Comparison of ENCODE assay signal across 8 cellular contexts in the genomic region with DNA sequence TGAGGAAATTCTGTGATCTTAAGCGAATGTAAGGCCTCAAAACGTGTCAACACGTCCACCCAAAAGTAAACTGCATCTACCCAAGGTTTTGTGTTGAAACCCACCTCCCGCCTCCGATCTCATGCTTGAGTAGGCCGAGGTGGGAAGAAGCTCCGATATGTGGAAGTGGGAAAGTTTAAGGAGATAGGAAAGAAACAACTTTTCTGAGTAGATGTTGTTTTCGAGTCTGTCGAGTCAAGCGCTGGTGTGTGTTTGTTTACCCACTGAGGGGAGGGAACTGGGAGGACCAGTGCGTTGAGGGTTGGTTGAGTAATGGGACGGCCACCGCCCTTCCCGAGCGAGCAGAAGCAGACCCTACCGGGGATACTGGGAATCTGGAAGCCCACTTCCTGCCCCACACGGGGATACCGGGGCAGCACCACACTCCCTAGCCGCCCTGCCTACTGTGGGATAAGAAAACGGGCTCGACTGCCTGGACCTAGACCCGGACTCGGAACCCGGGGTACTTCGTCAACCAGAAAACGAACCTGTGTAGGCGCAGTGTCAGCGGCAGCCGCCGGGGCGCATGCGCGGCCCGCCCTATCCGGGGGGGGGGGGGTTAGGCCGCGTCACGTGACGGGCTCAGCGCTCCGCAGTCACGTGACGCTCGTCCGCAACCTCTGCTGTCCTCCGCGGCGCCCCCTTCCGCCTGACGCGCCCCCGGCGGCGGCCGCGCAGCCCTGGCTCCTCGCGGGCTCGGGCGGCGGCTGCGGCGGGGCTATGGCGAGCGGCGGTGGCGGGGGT. TPM values are rescaled to one million over a fixed set of nuclear protein-coding genes. Genes with fewer than 3 reads are reported as not detected.
DNase-seq lines count a peak whose midpoint lies in the region; ATAC-seq and TF ChIP-seq lines count a peak whose summit lies in the region.

A gene with protein sequence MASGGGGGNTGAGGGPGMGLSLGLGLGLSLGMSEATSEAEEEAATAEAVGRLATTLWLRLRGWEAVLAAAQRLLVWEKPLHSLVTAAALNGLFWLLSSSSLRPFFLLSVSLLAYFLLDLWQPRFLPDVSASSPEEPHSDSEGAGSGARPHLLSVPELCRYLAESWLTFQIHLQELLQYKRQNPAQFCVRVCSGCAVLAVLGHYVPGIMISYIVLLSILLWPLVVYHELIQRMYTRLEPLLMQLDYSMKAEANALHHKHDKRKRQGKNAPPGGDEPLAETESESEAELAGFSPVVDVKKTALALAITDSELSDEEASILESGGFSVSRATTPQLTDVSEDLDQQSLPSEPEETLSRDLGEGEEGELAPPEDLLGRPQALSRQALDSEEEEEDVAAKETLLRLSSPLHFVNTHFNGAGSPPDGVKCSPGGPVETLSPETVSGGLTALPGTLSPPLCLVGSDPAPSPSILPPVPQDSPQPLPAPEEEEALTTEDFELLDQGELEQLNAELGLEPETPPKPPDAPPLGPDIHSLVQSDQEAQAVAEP (plus strand): TSS at position 682 of the 783 bp plus-strand sequence. CDS start 78 bp downstream, at position 760.

- in situ Hi-C loops in G401 (cut with HindIII; ENCODE audit: low sequenced_read_pairs) = no loop called here

- H3K23ac ChIP-seq in H9 (ENCODE audit: insufficient read length, low read depth, low read length) = no peak within 1 kb of the TSS

- H3K79me1 ChIP-seq in H9 (ENCODE audit: insufficient read depth, low read depth, low read length, poor library complexity, severe bottlenecking) = peaks cover 3% of the 10 kb centered on the region

- H3K9ac ChIP-seq in H9 (ENCODE audit: extremely low read depth, insufficient read length, low read length) = peak within 1 kb of the TSS; percentile 60
- H3K9ac ChIP-seq in SK-N-SH = peak within 1 kb of the TSS; percentile 77

- H2BK5ac ChIP-seq in H9 (ENCODE audit: insufficient read length, low read length) = no peak within 1 kb of the TSS

- no peak within 1 kb of the TSS for H3K18ac ChIP-seq in H9 (ENCODE audit: insufficient read length, low read depth, low read length)

- TF ChIP-seq CTCF in H9 (conservative IDR thresholded peaks at IDR 0.05) (peak; percentile 42; the same call in 2 of the 3 replicates), SK-N-SH (IDR thresholded peaks at IDR 0.05) (peak; percentile 39), omental fat pad (IDR thresholded peaks at IDR 0.05) (peak in 1 of 3 donors; percentile 25), thoracic aorta (IDR thresholded peaks at IDR 0.05) (peak; percentile 6)

- WGBS in H9 (ENCODE audit: extremely low coverage, insufficient read length, low lambda C conversion rate) = no CpG with 5 or more reads among the region's 67 CpGs
- WGBS in SK-N-SH (ENCODE audit: low lambda C conversion rate) = under 1% methylated on average over 20 of the region's 67 CpGs

- H3K27ac Mint-ChIP-seq in H9 = peak within 1 kb of the TSS; percentile 97 to 98 (median 97)

- H3K9me3 ChIP-seq in H9 (ENCODE audit: control insufficient read depth, low read depth, low read length) (no peaks in the 10 kb centered on the region), SK-N-SH (no peaks in the 10 kb centered on the region), thoracic aorta (no peaks in the 10 kb centered on the region)

- no peak within 1 kb of the TSS for H4K91ac ChIP-seq in H9 (ENCODE audit: insufficient read length, low read depth, low read length)

- H2BK15ac ChIP-seq in H9 (ENCODE audit: low read depth, low read length) = no peak within 1 kb of the TSS

- H3K36me3 Mint-ChIP-seq in H9 (ENCODE audit: insufficient read depth in 1 of 3, low read depth in 3 of 3) = peaks cover 20 to 50% (median 38%) of the 10 kb centered on the region in 3 experiments

- POLR2A ChIA-PET in SK-N-SH (lab: Yijun Ruan, JAX) = interaction anchor here (1.1 to 2.2 kb wide), 3 partner anchors 52 to 307 kb away, joined by 3 to 8 read pairs (median 6); a partner anchor contains a TSS

- TF ChIP-seq EP300 in SK-N-SH (IDR thresholded peaks at IDR 0.05; ENCODE audit: borderline replicate concordance in 1 of 2, low read depth in 1 of 2, low read length in 1 of 2) = 0 out of 4 replicates have a peak, but pooled peaks have one; percentile 12 to 21

- H2AFZ ChIP-seq in H9 (ENCODE audit: low read length) (no peak within 1 kb of the TSS), SK-N-SH (ENCODE audit: low read depth) (peak within 1 kb of the TSS; percentile 91)

- peaks cover 38 to 54% of the 10 kb centered on the region in 2 experiments for H3K36me3 ChIP-seq in SK-N-SH (replicated peaks in 1 of 2; ENCODE audit: control insufficient read depth in 1 of 2, insufficient read depth in 2 of 2, low read length in 1 of 2)
- H3K36me3 ChIP-seq in thoracic aorta = peaks cover 49% of the 10 kb centered on the region

- no peak within 1 kb of the TSS for H3K4ac ChIP-seq in H9 (ENCODE audit: low read depth, low read length)

- H3K4me3 ChIP-seq in SK-N-SH (ENCODE audit: low read depth in 2 of 2, low read length in 1 of 2) (peak within 1 kb of the TSS; percentile 80 to 89), thoracic aorta (peak within 1 kb of the TSS; percentile 83)

- H3K27me3 ChIP-seq in H9 (ENCODE audit: insufficient read depth, low read length) (no peaks in the 10 kb centered on the region), SK-N-SH (ENCODE audit: insufficient read depth) (no peaks in the 10 kb centered on the region), thoracic aorta (replicated peaks; ENCODE audit: insufficient read depth) (no peaks in the 10 kb centered on the region)

- H2BK20ac ChIP-seq in H9 (ENCODE audit: low read depth, low read length, poor library complexity, severe bottlenecking) = no peak within 1 kb of the TSS

- H3K4me2 ChIP-seq in H9 (ENCODE audit: insufficient read depth, insufficient read length, low read length) (peak within 1 kb of the TSS; percentile 99), SK-N-SH (peak within 1 kb of the TSS; percentile 96)

- H3K9me3 Mint-ChIP-seq in H9 = no peaks in the 10 kb centered on the region; a peak in 1 of 5 replicates

- H3T11ph ChIP-seq in H9 (ENCODE audit: low read length) = no peak within 1 kb of the TSS

- H3K27ac ChIP-seq in H9 (ENCODE audit: insufficient read length, low read depth, low read length) (peak within 1 kb of the TSS; percentile 78), SK-N-SH (ENCODE audit: low read depth in 2 of 2, low read length in 1 of 2) (peak within 1 kb of the TSS; percentile 95 to 97), thoracic aorta (peak within 1 kb of the TSS; percentile 98)

- H3K27me3 Mint-ChIP-seq in H9 (ENCODE audit: low read depth) = no peaks in the 10 kb centered on the region; the same call in 1 of the 2 replicates

- H3K9me2 ChIP-seq in SK-N-SH = no peaks in the 10 kb centered on the region

- no peak within 1 kb of the TSS for H2BK120ac ChIP-seq in H9 (ENCODE audit: low read depth, low read length, poor library complexity, severe bottlenecking)

- no peak within 1 kb of the TSS for H3K14ac ChIP-seq in H9 (ENCODE audit: insufficient read depth, low read length)

- H3K4me1 ChIP-seq in H9 (ENCODE audit: insufficient read depth, low read length) (0 out of 2 replicates have a peak, but pooled peaks cover 3% of the 10 kb centered on the region), SK-N-SH (ENCODE audit: control insufficient read depth in 1 of 2, insufficient read depth in 2 of 2, low read depth in 1 of 2, low read length in 1 of 2) (peaks cover 0 to 17% of the 10 kb centered on the region in 2 experiments; a peak in 2 of 4 replicates), thoracic aorta (ENCODE audit: control insufficient read depth in 1 of 2, low read depth in 2 of 2) (peaks cover 21 to 32% of the 10 kb centered on the region in 2 donors)

- no peaks in the 10 kb centered on the region for H3K79me2 ChIP-seq in H9 (ENCODE audit: insufficient read depth, low read length)
- peaks cover 38% of the 10 kb centered on the region for H3K79me2 ChIP-seq in SK-N-SH (ENCODE audit: insufficient read depth)

- H3K56ac ChIP-seq in H9 (ENCODE audit: insufficient read length, low read depth, low read length) = no peak within 1 kb of the TSS

- no peak for TF ChIP-seq RAD21 in SK-N-SH (IDR thresholded peaks at IDR 0.05; ENCODE audit: low read length)

- H3K23me2 ChIP-seq in H9 (ENCODE audit: insufficient read length, low read depth, low read length, poor library complexity, severe bottlenecking) = peaks cover 18% of the 10 kb centered on the region

- peak; percentile 86 for DNase-seq in G401 (ENCODE audit: low spot score)
- peak; percentile 91 for DNase-seq in H9
- DNase-seq in MV-4-11 (lab: John Stamatoyannopoulos, UW) = peak; percentile 87
- peak; percentile 99 for DNase-seq in SK-N-SH
- DNase-seq in activated naive CD4-positive, alpha-beta T cell treated with anti-CD3 and anti-CD28 coated beads, Interleukin-2, amount 50 U/mL, for 16 hours = peak; percentile 79
- DNase-seq in glomerular endothelial cell (ENCODE audit: extremely low read depth, low read depth, low spot score) = no peak
- peak; percentile 28 for DNase-seq in omental fat pad (ENCODE audit: low spot score)
- DNase-seq in thoracic aorta (ENCODE audit: low spot score) = peak; percentile 55

- H4K8ac ChIP-seq in H9 (replicated peaks; ENCODE audit: insufficient read length, low read depth, low read length) = no peak within 1 kb of the TSS

- no peak within 1 kb of the TSS for H2AK5ac ChIP-seq in H9 (ENCODE audit: insufficient read length, low read length)

- ATAC-seq in omental fat pad (ENCODE audit: low FRiP score) (peak; percentile 85), thoracic aorta (ENCODE audit: insufficient number of reproducible peaks, low FRiP score, low read depth) (peak; percentile 72)

- CTCF ChIA-PET in SK-N-SH (lab: Yijun Ruan, JAX) = interaction anchor here (0.6 to 8.7 kb wide), 9 partner anchors 7 to 280 kb away, joined by 3 to 104 read pairs (median 9); a partner anchor contains a TSS

- no peak within 1 kb of the TSS for H4K5ac ChIP-seq in H9 (ENCODE audit: insufficient read length, low read depth, low read length)

- no peak within 1 kb of the TSS for H2BK12ac ChIP-seq in H9 (ENCODE audit: insufficient read length, low read depth, low read length)

- peak within 1 kb of the TSS; percentile 90 to 93 for H3K4me3 Mint-ChIP-seq in H9

- H3K4me1 Mint-ChIP-seq in H9 = peaks cover 13 to 22% of the 10 kb centered on the region in 2 experiments

- H4K20me1 ChIP-seq in H9 (ENCODE audit: control insufficient read depth, insufficient read depth, insufficient read length) (no peaks in the 10 kb centered on the region), SK-N-SH (ENCODE audit: insufficient read depth) (peaks cover 10% of the 10 kb centered on the region)

- H3F3A ChIP-seq in SK-N-SH (replicated peaks; ENCODE audit: insufficient read depth) = peaks cover 4% of the 10 kb centered on the region

TF ChIP-seq in SK-N-SH, 30 proteins besides CTCF, POLR2A, EP300 and RAD21 (continues in another document):
- TF ChIP-seq SMC3 (IDR thresholded peaks at IDR 0.05; ENCODE audit: low read depth, low read length) (no peak), YY1 (IDR thresholded peaks at IDR 0.05; ENCODE audit: low read depth) (no peak), CHD2 (IDR thresholded peaks at IDR 0.05; ENCODE audit: low read length, partially characterized antibody) (no peak)

RNA-seq across cellular contexts. Expression of the gene that starts here (rescaled TPM):
- 55.4 and 64.6 TPM in 2 replicates for total RNA-seq in G401 (2014; rRNA removed; shearing (Covaris generic))
- 46.7 and 48.0 TPM in 2 replicates for total RNA-seq in H9 (2021)
- polyA plus RNA-seq in SK-N-SH (2012; rRNA removed) = 74.6 and 94.8 TPM in 2 replicates
- 54.7 and 75.7 TPM in 2 replicates for polyA plus RNA-seq in SK-N-SH (2012; cell fraction: cytosol; rRNA removed)
- polyA plus RNA-seq in SK-N-SH (2012; cell fraction: nucleus; rRNA removed) = 74.9 and 95.1 TPM in 2 replicates
- 43.8 and 48.0 TPM in 2 replicates for total RNA-seq in glomerular endothelial cell
- 10 to 100 TPM; 48.5 to 73.9 (median 57.7) TPM for total RNA-seq in omental fat pad
- total RNA-seq in thoracic aorta = 10 to 100 TPM; 43.8 to 58.6 TPM
